ENCODE assay signal across 8 cellular contexts in the genomic region with DNA sequence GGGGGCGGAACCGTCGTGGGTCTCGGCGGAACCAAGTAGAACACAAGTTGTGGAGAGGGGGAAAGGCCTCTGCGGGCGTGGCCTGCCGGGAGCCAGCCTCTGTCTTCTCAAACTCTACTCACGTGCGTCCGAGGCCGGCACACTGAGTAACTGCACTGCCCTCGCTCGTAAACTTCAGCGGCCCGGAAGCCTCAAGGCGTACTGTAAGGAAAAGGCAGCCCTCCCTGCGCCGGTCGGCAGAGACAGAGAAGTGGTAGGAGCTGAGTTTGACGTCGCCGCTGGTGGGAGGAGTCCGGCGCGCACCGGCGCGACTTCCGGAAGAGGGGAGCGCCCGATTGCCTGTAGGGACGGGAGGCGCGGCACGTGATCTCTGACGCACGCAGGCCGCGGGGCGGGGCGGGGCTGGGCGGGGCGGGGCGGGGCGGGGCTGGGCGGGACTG. TPM values are rescaled to one million over a fixed set of nuclear protein-coding genes. Genes with fewer than 3 reads are reported as not detected.
A peak's percentile ranks its signal among the peaks of the same experiment; 100 is the strongest.
DNase-seq lines count a peak whose midpoint lies in the region; ATAC-seq lines count a peak whose summit lies in the region.

A gene with protein sequence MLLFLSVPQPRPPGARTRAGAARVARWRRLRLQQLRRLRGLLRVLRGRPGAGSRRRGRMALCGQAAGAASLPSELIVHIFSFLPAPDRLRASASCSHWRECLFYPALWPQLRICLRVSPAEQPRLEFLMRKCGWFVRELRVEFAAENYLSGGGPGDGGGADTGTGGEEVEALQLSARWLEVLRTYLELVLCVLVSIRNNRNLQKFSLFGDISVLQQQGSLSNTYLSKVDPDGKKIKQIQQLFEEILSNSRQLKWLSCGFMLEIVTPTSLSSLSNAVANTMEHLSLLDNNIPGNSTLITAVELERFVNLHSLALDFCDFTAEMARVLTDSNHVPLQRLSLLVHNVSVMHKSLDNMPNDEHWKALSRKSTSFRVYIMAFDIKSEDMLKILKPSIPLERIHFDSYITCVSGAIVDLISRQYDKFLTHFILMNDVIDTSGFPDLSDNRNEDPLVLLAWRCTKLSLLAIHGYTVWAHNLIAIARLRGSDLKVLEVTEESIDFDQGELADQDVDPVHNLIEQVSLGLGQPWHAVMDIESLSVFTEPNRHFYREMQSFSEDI (minus strand): TSS at position 255 of the 440 bp plus-strand sequence. CDS start 271 bp downstream, outside the sequence.

- H3K36me3 ChIP-seq in HUES48 (ENCODE audit: control insufficient read depth, insufficient read depth, low read length) (no peaks in the 10 kb centered on the region), NT2/D1 (ENCODE audit: insufficient read depth, insufficient read length, low read length) (no peaks in the 10 kb centered on the region), endocrine pancreas (ENCODE audit: control insufficient read depth, insufficient read depth, low read length) (no peaks in the 10 kb centered on the region)

- peaks cover 8% of the 10 kb centered on the region for H3K4me1 ChIP-seq in HUES48 (ENCODE audit: control insufficient read depth, insufficient read depth, low read length)
- H3K4me1 ChIP-seq in NT2/D1 (ENCODE audit: insufficient read depth, insufficient read length): no peaks in the 10 kb centered on the region
- peaks cover 22% of the 10 kb centered on the region for H3K4me1 ChIP-seq in endocrine pancreas (ENCODE audit: control insufficient read depth, insufficient read depth, low read length)

- ATAC-seq in GM21423 (IDR thresholded peaks at IDR 0.05; ENCODE audit: unreplicated experiment): peak; percentile 77

- H3K27ac ChIP-seq in HUES48 (ENCODE audit: low read depth, low read length): peak within 1 kb of the TSS; percentile 100

- H3K9ac ChIP-seq in HUES48 (ENCODE audit: low read depth, low read length): peak within 1 kb of the TSS; percentile 100
- peak within 1 kb of the TSS; percentile 92 for H3K9ac ChIP-seq in NT2/D1 (ENCODE audit: insufficient read length, low read depth)
- H3K9ac ChIP-seq in endocrine pancreas (ENCODE audit: control insufficient read depth, insufficient read depth, low read length): peak within 1 kb of the TSS; percentile 99

- H3K4me3 ChIP-seq in HUES48 (ENCODE audit: low read depth, low read length) (peak within 1 kb of the TSS; percentile 100), NT2/D1 (ENCODE audit: insufficient read length, low read depth) (peak within 1 kb of the TSS; percentile 69), endocrine pancreas (ENCODE audit: control insufficient read depth, insufficient read depth, low read length) (peak within 1 kb of the TSS; percentile 89)

- DNase-seq in COLO668 (lab: John Stamatoyannopoulos, UW; ENCODE audit: unreplicated experiment): peak; percentile 96
- DNase-seq in NT2/D1 (ENCODE audit: low read depth, low spot score): peak; percentile 84
- DNase-seq in activated CD8-positive, alpha-beta memory T cell treated with anti-CD3 and anti-CD28 coated beads, Interleukin-2, amount 50 U/mL, for 1 hour (ENCODE audit: extremely low read depth): peak; percentile 86
- DNase-seq in mesenteric fat pad (ENCODE audit: low spot score): peak; percentile 99
- peak; percentile 91 for DNase-seq in stimulated activated CD8-positive, alpha-beta memory T cell treated with anti-CD3 and anti-CD28 coated beads, Interleukin-15, amount 100 ng/mL, for 1 hour (ENCODE audit: low read depth)

- H3K9me3 ChIP-seq in HUES48 (ENCODE audit: control insufficient read depth, insufficient read depth, low read length): no peaks in the 10 kb centered on the region
- no peaks in the 10 kb centered on the region for H3K9me3 ChIP-seq in NT2/D1 (ENCODE audit: insufficient read depth, low read length)
- no peaks in the 10 kb centered on the region for H3K9me3 ChIP-seq in endocrine pancreas (ENCODE audit: control insufficient read depth, low read length)

- no peaks in the 10 kb centered on the region for H3K27me3 ChIP-seq in HUES48 (ENCODE audit: control insufficient read depth, insufficient read depth, low read length)
- no peaks in the 10 kb centered on the region for H3K27me3 ChIP-seq in NT2/D1 (ENCODE audit: insufficient read depth, insufficient read length)
- no peaks in the 10 kb centered on the region for H3K27me3 ChIP-seq in endocrine pancreas (ENCODE audit: control insufficient read depth, insufficient read depth, low read length)

RNA-seq across cellular contexts. Expression of the gene that starts here (rescaled TPM):
- total RNA-seq in mesenteric fat pad: 12.7 TPM

Comparison
In these comparisons a context has a peak if more than half of its experiments do, and no peak if none do; other contexts are left out.
1. Peak in every context shown above with its lines: DNase-seq, ATAC-seq, H3K4me3 ChIP-seq and H3K27ac ChIP-seq.